8 cellular contexts compared by ENCODE assay signal in genomic region chr10:132518572-132519381, GRCh38. TPM values are rescaled to one million over a fixed set of nuclear protein-coding genes. Genes with fewer than 3 reads are reported as not detected.
DNase-seq lines count a peak whose midpoint lies in the region; ATAC-seq and TF ChIP-seq lines count a peak whose summit lies in the region.

No MANE protein-coding gene starts in this region.

- TF ChIP-seq CTCF in WERI-Rb-1 (IDR thresholded peaks at IDR 0.05; ENCODE audit: low read depth, low read length) (no peak), suprapubic skin (IDR thresholded peaks at IDR 0.05) (no peak)

- no peak for ATAC-seq in HG03342 (IDR thresholded peaks at IDR 0.05; ENCODE audit: unreplicated experiment)

- H3K36me3 ChIP-seq in WERI-Rb-1 (no peaks in the 10 kb centered on the region), suprapubic skin (no peaks in the 10 kb centered on the region)

- peak; percentile 14 to 57 for DNase-seq in NCI-H2081 (lab: John Stamatoyannopoulos, UW)
- no peak for DNase-seq in NCI-H2081 treated with DMSO at 0.1 percent for 48 hours (lab: John Stamatoyannopoulos, UW)
- peak; percentile 61 for DNase-seq in WERI-Rb-1
- DNase-seq in iPS-NIHi11 (ENCODE audit: low spot score), result peak; percentile 89
- peak in 1 of 2 donors; percentile 79 for DNase-seq in suprapubic skin (ENCODE audit: low spot score in 2 of 2)
- no peak for DNase-seq in activated CD4-positive, alpha-beta T cell treated with anti-CD3 and anti-CD28 coated beads for 4 hours
- no peak for DNase-seq in middle frontal gyrus (ENCODE audit: extremely low spot score, low spot score)

- no peaks in the 10 kb centered on the region for H3K9me3 ChIP-seq in WERI-Rb-1 (ENCODE audit: severe bottlenecking)
- H3K9me3 ChIP-seq in suprapubic skin, result no peaks in the 10 kb centered on the region

- peaks cover 49% of the 10 kb centered on the region for H3K4me1 ChIP-seq in suprapubic skin

- H3K27me3 ChIP-seq in WERI-Rb-1 (ENCODE audit: insufficient read depth, low read depth, severe bottlenecking) (no peaks in the 10 kb centered on the region), suprapubic skin (peaks cover 2% of the 10 kb centered on the region)

- H3K4me3 ChIP-seq in WERI-Rb-1 (ENCODE audit: low read depth, low read length), result no peak overlapping the region
- peak overlapping the region; percentile 12 for H3K4me3 ChIP-seq in suprapubic skin

- no peak overlapping the region for H3K27ac ChIP-seq in WERI-Rb-1
- H3K27ac ChIP-seq in suprapubic skin, result no peak overlapping the region

- TF ChIP-seq POLR2A in suprapubic skin (IDR thresholded peaks at IDR 0.05), result no peak

- no peak for TF ChIP-seq EP300 in suprapubic skin (IDR thresholded peaks at IDR 0.05)

- WGBS in suprapubic skin, result 28% methylated on average over 26 of the region's 29 CpGs

RNA-seq across cellular contexts. Expression of gene INPP5A, which starts 18.8 kb away (rescaled TPM):
- total RNA-seq in suprapubic skin, result 10 to 100 TPM; 28.1 to 39.1 (median 32.3) TPM

Comparison
In these comparisons a context has a peak if more than half of its experiments do, and no peak if none do; other contexts are left out.
1. DNase-seq: peak in NCI-H2081 (2 of 2), WERI-Rb-1 (single experiment) and iPS-NIHi11 (single experiment); none in NCI-H2081 treated with DMSO at 0.1 percent for 48 hours (single experiment), activated CD4-positive, alpha-beta T cell treated with anti-CD3 and anti-CD28 coated beads for 4 hours (0 of 2) and middle frontal gyrus (single experiment).